35 cellular contexts compared by ENCODE assay signal in the genomic region with DNA sequence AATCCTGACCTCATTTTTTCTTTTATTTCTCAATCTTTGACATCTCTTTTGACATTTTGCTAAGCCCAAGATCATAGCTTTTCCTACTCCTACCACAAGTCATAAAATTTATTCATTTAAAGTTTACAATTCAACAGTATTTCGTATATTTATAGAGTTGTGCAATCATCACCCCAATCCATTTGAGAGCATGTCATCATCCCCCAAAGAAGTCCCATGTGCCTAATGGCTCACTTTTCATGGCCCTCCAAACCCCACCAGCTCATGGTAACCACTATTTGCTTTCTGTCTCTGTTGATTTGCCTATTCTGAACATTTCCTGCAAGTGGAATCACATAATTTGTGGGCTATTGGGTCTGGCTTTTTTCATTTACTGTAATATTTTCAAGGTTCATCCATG.
"Had no signal": no experiment of that assay in that cellular context is flagged by ENCODE, and none has a peak within 500 bp of the region (broad histone marks: within the 10 kb centered on the region; RNA-seq: fewer than 3 reads in every experiment).

No MANE protein-coding gene starts in this region.

- H3K27me3 ChIP-seq: MG63 had no signal

- DNase-seq: MG63, MM.1S, MV-4-11, NCI-H1048, NCI-H1092, NCI-H1092 treated with DMSO at 0.1 percent for 48 hours, NCI-H1105, NCI-H1105 treated with DMSO at 0.1 percent for 48 hours, NCI-H1417, NCI-H1417 treated with DMSO at 0.1 percent for 48 hours, NCI-H1436, NCI-H1436 treated with DMSO at 0.1 percent for 48 hours, NCI-H146, NCI-H1694, NCI-H1694 treated with DMSO at 0.1 percent for 48 hours, NCI-H187, NCI-H187 treated with DMSO at 0.1 percent for 48 hours, NCI-H1930, NCI-H2029, NCI-H2029 treated with DMSO at 0.1 percent for 48 hours, NCI-H2081, NCI-H2081 treated with DMSO at 0.1 percent for 48 hours, NCI-H2107, NCI-H2171, NCI-H2171 treated with DMSO at 0.1 percent for 48 hours, NCI-H2227 treated with DMSO at 0.1 percent for 48 hours, NCI-H226, NCI-H345, NCI-H446, NCI-H446 treated with DMSO at 0.1 percent for 48 hours, NCI-H510A, NCI-H510A treated with DMSO at 0.1 percent for 48 hours, NCI-H524, NCI-H524 treated with DMSO at 0.1 percent for 48 hours, NCI-H526 had no signal

- H3K9me3 ChIP-seq: MG63 had no signal

- H3K36me3 ChIP-seq: MG63 had no signal

- H3K4me3 ChIP-seq: MG63 had no signal
